Comparison of ENCODE assay signal across 8 cellular contexts in genomic region chr19:42401365-42402303, GRCh38. TPM values are rescaled to one million over a fixed set of nuclear protein-coding genes. Genes with fewer than 3 reads are reported as not detected.
A peak's percentile ranks its signal among the peaks of the same experiment; 100 is the strongest.
DNase-seq lines count a peak whose midpoint lies in the region; ATAC-seq and TF ChIP-seq lines count a peak whose summit lies in the region.

No MANE protein-coding gene starts in this region.

- DNase-seq in DMS53 (lab: John Stamatoyannopoulos, UW) (peak; percentile 93), Kasumi-1 (lab: John Stamatoyannopoulos, UW) (peak; percentile 73 to 83), SK-N-SH (peak; percentile 90), Right ventricle myocardium superior (peak; percentile 90), ovary (peak; percentile 76 to 88 (median 88)), thoracic aorta (ENCODE audit: low spot score) (no peak)
- peak; percentile 72 for DNase-seq in activated naive CD8-positive, alpha-beta T cell treated with anti-CD3 and anti-CD28 coated beads for 36 hours

- peak; percentile 88 for TF ChIP-seq CTCF in SK-N-SH (IDR thresholded peaks at IDR 0.05)
- TF ChIP-seq CTCF in ovary (IDR thresholded peaks at IDR 0.05): peak; percentile 60 to 85 (median 65)
- peak; percentile 80 for TF ChIP-seq CTCF in thoracic aorta (IDR thresholded peaks at IDR 0.05)

- H3K27me3 ChIP-seq in SK-N-SH (ENCODE audit: insufficient read depth) (no peaks in the 10 kb centered on the region), ovary (no peaks in the 10 kb centered on the region), thoracic aorta (replicated peaks; ENCODE audit: insufficient read depth) (no peaks in the 10 kb centered on the region)

- POLR2A ChIA-PET in SK-N-SH (lab: Yijun Ruan, JAX): interaction anchor here (0.8 to 1.8 kb wide), 2 partner anchors 10 to 14 kb away, joined by 3 to 6 read pairs; no protein-coding TSS in a partner anchor

- H3K9me3 ChIP-seq in SK-N-SH (no peaks in the 10 kb centered on the region), ovary (no peaks in the 10 kb centered on the region), thoracic aorta (no peaks in the 10 kb centered on the region)

- TF ChIP-seq POLR2A in ovary (IDR thresholded peaks at IDR 0.05): no peak

- H3K4me1 ChIP-seq in SK-N-SH (ENCODE audit: control insufficient read depth in 1 of 2, insufficient read depth in 2 of 2, low read depth in 1 of 2, low read length in 1 of 2): peaks cover 0 to 20% of the 10 kb centered on the region in 2 experiments; a peak in 1 of 4 replicates
- H3K4me1 ChIP-seq in ovary (ENCODE audit: insufficient read depth): peaks cover 9% of the 10 kb centered on the region
- H3K4me1 ChIP-seq in thoracic aorta (ENCODE audit: control insufficient read depth in 1 of 2, low read depth in 2 of 2): peaks cover 8 to 21% of the 10 kb centered on the region in 2 donors

- peaks cover 30% of the 10 kb centered on the region for H3K4me1 Mint-ChIP-seq in activated naive CD8-positive, alpha-beta T cell treated with anti-CD3 and anti-CD28 coated beads for 36 hours

- CTCF ChIA-PET in SK-N-SH (lab: Yijun Ruan, JAX): interaction anchor here (0.7 to 2.9 kb wide), 20 partner anchors 10 to 293 kb away, joined by 3 to 45 read pairs (median 4); no protein-coding TSS in a partner anchor

- H3K4me3 Mint-ChIP-seq in activated naive CD8-positive, alpha-beta T cell treated with anti-CD3 and anti-CD28 coated beads for 36 hours: peak overlapping the region; percentile 79

- H3K9ac ChIP-seq in SK-N-SH: no peak overlapping the region

- H3K79me2 ChIP-seq in SK-N-SH (ENCODE audit: insufficient read depth): no peaks in the 10 kb centered on the region

- H3K36me3 ChIP-seq in SK-N-SH (replicated peaks in 1 of 2; ENCODE audit: control insufficient read depth in 1 of 2, insufficient read depth in 2 of 2, low read length in 1 of 2) (peaks cover 0 to 7% of the 10 kb centered on the region in 2 experiments), ovary (no peaks in the 10 kb centered on the region), thoracic aorta (no peaks in the 10 kb centered on the region)

- ATAC-seq in Right ventricle myocardium superior (ENCODE audit: poor library complexity): peak; percentile 76
- ATAC-seq in thoracic aorta (ENCODE audit: insufficient number of reproducible peaks, low FRiP score, low read depth): no peak
- ATAC-seq in GM18858 (IDR thresholded peaks at IDR 0.05; ENCODE audit: unreplicated experiment): no peak

- H3K27ac Mint-ChIP-seq in activated naive CD8-positive, alpha-beta T cell treated with anti-CD3 and anti-CD28 coated beads for 36 hours: peak overlapping the region; percentile 66

- H3K36me3 Mint-ChIP-seq in activated naive CD8-positive, alpha-beta T cell treated with anti-CD3 and anti-CD28 coated beads for 36 hours: peaks cover 12% of the 10 kb centered on the region

- H3K27ac ChIP-seq in SK-N-SH (ENCODE audit: low read depth in 2 of 2, low read length in 1 of 2) (peak overlapping the region in 1 of 2 experiments; percentile 63; a peak in 2 of 4 replicates), ovary (no peak overlapping the region), thoracic aorta (no peak overlapping the region)

- TF ChIP-seq RAD21 in SK-N-SH (IDR thresholded peaks at IDR 0.05; ENCODE audit: low read length): peak; percentile 57

- no peaks in the 10 kb centered on the region for H3K9me3 Mint-ChIP-seq in activated naive CD8-positive, alpha-beta T cell treated with anti-CD3 and anti-CD28 coated beads for 36 hours

- peak overlapping the region; percentile 69 for H3K4me2 ChIP-seq in SK-N-SH

- H3F3A ChIP-seq in SK-N-SH (replicated peaks; ENCODE audit: insufficient read depth): peaks cover 5% of the 10 kb centered on the region

- H4K20me1 ChIP-seq in SK-N-SH (ENCODE audit: insufficient read depth): no peaks in the 10 kb centered on the region

- H3K27me3 Mint-ChIP-seq in activated naive CD8-positive, alpha-beta T cell treated with anti-CD3 and anti-CD28 coated beads for 36 hours: no peaks in the 10 kb centered on the region

- no peak for TF ChIP-seq EP300 in SK-N-SH (IDR thresholded peaks at IDR 0.05; ENCODE audit: borderline replicate concordance in 1 of 2, low read depth in 1 of 2, low read length in 1 of 2)
- no peak for TF ChIP-seq EP300 in ovary (IDR thresholded peaks at IDR 0.05)

- 5% methylated on average over 37 of the region's 80 CpGs for WGBS in SK-N-SH (ENCODE audit: low lambda C conversion rate)
- 1% methylated on average over 78 to 80 of the region's 80 CpGs for WGBS in ovary, 3 donors

- 0 out of 2 replicates have a peak overlapping the region, but pooled peaks have one; percentile 76 for H2AFZ ChIP-seq in SK-N-SH (ENCODE audit: low read depth)

- intact Hi-C loops in Right ventricle myocardium superior (cut with DNase I) (no loop called here), ovary (cut with DNase I) (no loop called here)

- H3K4me3 ChIP-seq in SK-N-SH (ENCODE audit: low read depth in 2 of 2, low read length in 1 of 2) (peak overlapping the region; percentile 44 to 59), ovary (peak overlapping the region; percentile 49), thoracic aorta (peak overlapping the region; percentile 80)

- H3K9me2 ChIP-seq in SK-N-SH: no peaks in the 10 kb centered on the region

TF ChIP-seq in SK-N-SH, 30 proteins besides CTCF, POLR2A, EP300 and RAD21:
- TF ChIP-seq GATA2 (CRISPR knock-in tag; IDR thresholded peaks at IDR 0.05): no peak
- peak; percentile 68 for TF ChIP-seq NRF1 (IDR thresholded peaks at IDR 0.05; ENCODE audit: low read depth, low read length)
- no peak for TF ChIP-seq FOSL2 (IDR thresholded peaks at IDR 0.05; ENCODE audit: borderline replicate concordance, low read depth)
- TF ChIP-seq GABPA (IDR thresholded peaks at IDR 0.05; ENCODE audit: low read depth): no peak
- TF ChIP-seq PBX3 (IDR thresholded peaks at IDR 0.05): no peak
- TF ChIP-seq USF2 (IDR thresholded peaks at IDR 0.05; ENCODE audit: borderline replicate concordance, low read depth, low read length): no peak
- TF ChIP-seq CHD2 (IDR thresholded peaks at IDR 0.05; ENCODE audit: low read length, partially characterized antibody): peak; percentile 21
- TF ChIP-seq TEAD4 (IDR thresholded peaks at IDR 0.05; ENCODE audit: borderline replicate concordance, insufficient read depth): no peak
- no peak for TF ChIP-seq NFIC (IDR thresholded peaks at IDR 0.05; ENCODE audit: borderline replicate concordance)
- 0 out of 2 replicates have a peak, but pooled peaks have one; percentile 38 for TF ChIP-seq TAF1 (IDR thresholded peaks at IDR 0.05; ENCODE audit: borderline replicate concordance, low read depth, low read length)
- TF ChIP-seq RCOR1 (IDR thresholded peaks at IDR 0.05; ENCODE audit: low read length): peak; percentile 43; the same call in 1 of the 2 replicates
- no peak for TF ChIP-seq YY1 (IDR thresholded peaks at IDR 0.05; ENCODE audit: low read depth)
- TF ChIP-seq EZH2phosphoT487 (IDR thresholded peaks at IDR 0.05; ENCODE audit: borderline replicate concordance, low read depth): no peak
- peak; percentile 40; the same call in 1 of the 2 replicates for TF ChIP-seq SMC3 (IDR thresholded peaks at IDR 0.05; ENCODE audit: low read depth, low read length)
- peak; percentile 88 for TF ChIP-seq MXI1 (IDR thresholded peaks at IDR 0.05; ENCODE audit: low read depth, low read length)
- TF ChIP-seq POLR2AphosphoS5 (IDR thresholded peaks at IDR 0.05; ENCODE audit: low read depth, low read length): peak; percentile 41; the same call in 1 of the 2 replicates
- no peak for TF ChIP-seq RXRA (IDR thresholded peaks at IDR 0.05; ENCODE audit: borderline replicate concordance, low read depth)

RNA-seq across cellular contexts. Expression of gene CNFN, which starts 11.5 kb away (rescaled TPM):
- polyA plus RNA-seq in SK-N-SH (2012; rRNA removed) (2.3 and 4.5 TPM in 2 replicates), ovary (under 1 TPM; 0.47 to 0.91 TPM)
- 1.4 and 2.9 TPM in 2 replicates for polyA plus RNA-seq in SK-N-SH (2012; cell fraction: cytosol; rRNA removed)
- polyA plus RNA-seq in SK-N-SH (2012; cell fraction: nucleus; rRNA removed): 0.80 and 4.0 TPM in 2 replicates
- total RNA-seq in activated naive CD8-positive, alpha-beta T cell treated with anti-CD3 and anti-CD28 coated beads for 36 hours: not detected
- total RNA-seq in Right ventricle myocardium superior (1.1 TPM), ovary (not detected), thoracic aorta (not detected)

RNA-seq across cellular contexts. Expression of gene LIPE, which starts 25.6 kb away (rescaled TPM):
- polyA plus RNA-seq in SK-N-SH (2012; rRNA removed) (3.2 and 4.4 TPM in 2 replicates), ovary (1 to 10 TPM; 1.7 to 7.9 TPM)
- 1.4 and 3.0 TPM in 2 replicates for polyA plus RNA-seq in SK-N-SH (2012; cell fraction: cytosol; rRNA removed)
- polyA plus RNA-seq in SK-N-SH (2012; cell fraction: nucleus; rRNA removed): 5.1 and 5.2 TPM in 2 replicates
- total RNA-seq in activated naive CD8-positive, alpha-beta T cell treated with anti-CD3 and anti-CD28 coated beads for 36 hours: 10 to 100 TPM; 24.8 to 25.1 TPM
- total RNA-seq in Right ventricle myocardium superior (61.4 TPM), ovary (10 to 100 TPM in 3 of 7 donors, 1 to 10 TPM in 4; 2.3 to 15.1 (median 5.4) TPM), thoracic aorta (1 to 10 TPM; 4.5 to 7.3 TPM)

RNA-seq across cellular contexts. Expression of gene CXCL17, which starts 41.1 kb away (rescaled TPM):
- polyA plus RNA-seq in SK-N-SH (2012; rRNA removed) (not detected in 2 replicates), ovary (not detected)
- not detected in 2 replicates for polyA plus RNA-seq in SK-N-SH (2012; cell fraction: cytosol; rRNA removed)
- polyA plus RNA-seq in SK-N-SH (2012; cell fraction: nucleus; rRNA removed): not detected in 2 replicates
- total RNA-seq in activated naive CD8-positive, alpha-beta T cell treated with anti-CD3 and anti-CD28 coated beads for 36 hours: not detected
- total RNA-seq in Right ventricle myocardium superior (not detected), ovary (under 1 TPM in 2 of 7 donors, not detected in 5; 0.32 to 0.46 TPM), thoracic aorta (1 to 10 TPM in 1 of 2 donors, not detected in 1; 1.6 TPM)
